Comparison of ENCODE assay signal across 2 cellular contexts in the genomic region with DNA sequence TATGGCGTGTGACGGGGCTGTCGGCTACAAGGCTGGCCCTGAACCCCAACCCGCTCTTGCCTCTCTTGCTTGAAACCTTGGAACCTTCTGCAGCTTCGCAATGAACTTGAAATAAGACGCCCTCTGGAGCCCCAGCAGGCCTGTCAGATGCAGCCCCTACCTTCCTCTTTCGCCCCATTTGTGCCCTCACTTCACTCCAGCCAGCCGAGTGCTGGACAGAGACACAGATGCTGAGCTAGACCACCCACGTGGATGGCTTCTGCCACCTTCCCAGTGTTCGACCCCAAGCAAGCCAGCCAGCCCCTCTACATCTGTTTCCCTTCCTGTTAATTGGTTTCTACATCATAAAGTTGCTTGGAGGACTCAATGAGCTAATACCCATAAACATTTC.
TF ChIP-seq lines count a peak whose summit lies in the region.

No MANE protein-coding gene starts in this region.

TF ChIP-seq in A549, 52 proteins besides CTCF, POLR2A, EP300 and RAD21:
- TF ChIP-seq, protein P1, sequence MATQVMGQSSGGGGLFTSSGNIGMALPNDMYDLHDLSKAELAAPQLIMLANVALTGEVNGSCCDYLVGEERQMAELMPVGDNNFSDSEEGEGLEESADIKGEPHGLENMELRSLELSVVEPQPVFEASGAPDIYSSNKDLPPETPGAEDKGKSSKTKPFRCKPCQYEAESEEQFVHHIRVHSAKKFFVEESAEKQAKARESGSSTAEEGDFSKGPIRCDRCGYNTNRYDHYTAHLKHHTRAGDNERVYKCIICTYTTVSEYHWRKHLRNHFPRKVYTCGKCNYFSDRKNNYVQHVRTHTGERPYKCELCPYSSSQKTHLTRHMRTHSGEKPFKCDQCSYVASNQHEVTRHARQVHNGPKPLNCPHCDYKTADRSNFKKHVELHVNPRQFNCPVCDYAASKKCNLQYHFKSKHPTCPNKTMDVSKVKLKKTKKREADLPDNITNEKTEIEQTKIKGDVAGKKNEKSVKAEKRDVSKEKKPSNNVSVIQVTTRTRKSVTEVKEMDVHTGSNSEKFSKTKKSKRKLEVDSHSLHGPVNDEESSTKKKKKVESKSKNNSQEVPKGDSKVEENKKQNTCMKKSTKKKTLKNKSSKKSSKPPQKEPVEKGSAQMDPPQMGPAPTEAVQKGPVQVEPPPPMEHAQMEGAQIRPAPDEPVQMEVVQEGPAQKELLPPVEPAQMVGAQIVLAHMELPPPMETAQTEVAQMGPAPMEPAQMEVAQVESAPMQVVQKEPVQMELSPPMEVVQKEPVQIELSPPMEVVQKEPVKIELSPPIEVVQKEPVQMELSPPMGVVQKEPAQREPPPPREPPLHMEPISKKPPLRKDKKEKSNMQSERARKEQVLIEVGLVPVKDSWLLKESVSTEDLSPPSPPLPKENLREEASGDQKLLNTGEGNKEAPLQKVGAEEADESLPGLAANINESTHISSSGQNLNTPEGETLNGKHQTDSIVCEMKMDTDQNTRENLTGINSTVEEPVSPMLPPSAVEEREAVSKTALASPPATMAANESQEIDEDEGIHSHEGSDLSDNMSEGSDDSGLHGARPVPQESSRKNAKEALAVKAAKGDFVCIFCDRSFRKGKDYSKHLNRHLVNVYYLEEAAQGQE (IDR thresholded peaks at IDR 0.05) = peak; percentile 43; the same call in 1 of the 2 replicates
- TF ChIP-seq FOSL2 (IDR thresholded peaks at IDR 0.05) = no peak
- no peak for TF ChIP-seq FOSL2 (CRISPR knock-in tag; IDR thresholded peaks at IDR 0.05)
- no peak for TF ChIP-seq MAFK (IDR thresholded peaks at IDR 0.05; ENCODE audit: partially characterized antibody)
- no peak for TF ChIP-seq ESRRA (IDR thresholded peaks at IDR 0.05; ENCODE audit: borderline replicate concordance, low read length)
- TF ChIP-seq HOXB5 (CRISPR knock-in tag; IDR thresholded peaks at IDR 0.05) = no peak

TF ChIP-seq in Ishikawa, 13 proteins besides CTCF, POLR2A, EP300 and RAD21 (continued from another document):
- TF ChIP-seq, protein P1 (IDR thresholded peaks at IDR 0.05; ENCODE audit: low read depth) = peak; percentile 67
- no peak for TF ChIP-seq YY1 (IDR thresholded peaks at IDR 0.05; ENCODE audit: low read depth)
- no peak for TF ChIP-seq USF1 (IDR thresholded peaks at IDR 0.05)
TF ChIP-seq in Ishikawa: peak in this region for 1.
